ENCODE assay signal across 11 cellular contexts in genomic region chr9:123606141-123606540, GRCh38.
"Had no signal": no experiment of that assay in that cellular context is flagged by ENCODE, and none has a peak within 500 bp of the region (broad histone marks: within the 10 kb centered on the region; RNA-seq: fewer than 3 reads in every experiment).

No MANE protein-coding gene starts in this region.

- H3K4me3 ChIP-seq: GM23248, GM23338, HAP-1 had no signal

- H3K9me3 Mint-ChIP-seq: GM23338, H9, HFFc6 had no signal

- H3K36me3 ChIP-seq: HAP-1 had no signal

- H3K9me3 ChIP-seq: HAP-1 had no signal

- H2AFZ ChIP-seq: GM23248, GM23338 had no signal

- ATAC-seq: GM23338, HCT116 had no signal

- H3K4me3 Mint-ChIP-seq: GM23338, H9, HFFc6 had no signal

- H3K9ac ChIP-seq: GM23248 had no signal

- H3K4me2 ChIP-seq: GM23338 had no signal

- FAIRE-seq: H1, H54 had no signal

- H3K4me1 ChIP-seq: HAP-1 had no signal

- H3K27ac ChIP-seq: GM23248 had no signal

- H3K27ac Mint-ChIP-seq: GM23338, H9, HFFc6 had no signal

- DNase-seq: GM23248, GOT3, H7, H9, HCEC 1CT, HFFc6 had no signal
